Comparison of ENCODE assay signal across 15 cellular contexts in genomic region chr10:43233601-43234430, GRCh38. TPM values are rescaled to one million over a fixed set of nuclear protein-coding genes. Genes with fewer than 3 reads are reported as not detected.
DNase-seq lines count a peak whose midpoint lies in the region; ATAC-seq, FAIRE-seq and TF ChIP-seq lines count a peak whose summit lies in the region.
"Had no signal": no experiment of that assay in that cellular context is flagged by ENCODE, and none has a peak within 500 bp of the region (broad histone marks: within the 10 kb centered on the region; RNA-seq: fewer than 3 reads in every experiment).

No MANE protein-coding gene starts in this region.

- H2BK15ac ChIP-seq in IMR-90 (ENCODE audit: low read depth, low read length) (no peak overlapping the region), H1 (ENCODE audit: low read length) (no peak overlapping the region)

- H2AK5ac ChIP-seq in IMR-90 (ENCODE audit: low read depth, low read length): no peak overlapping the region
- H2AK5ac ChIP-seq in H1 (ENCODE audit: low read depth, low read length): no peak overlapping the region

- no peaks in the 10 kb centered on the region for H4K20me1 ChIP-seq in IMR-90 (ENCODE audit: insufficient read depth, low read length)
- H4K20me1 ChIP-seq in H1 (replicated peaks in 1 of 2; ENCODE audit: control insufficient read depth in 1 of 2, insufficient read depth in 2 of 2, low read length in 2 of 2): peaks cover 0 to 3% of the 10 kb centered on the region in 2 experiments
- H4K20me1 ChIP-seq in osteoblast (ENCODE audit: insufficient read depth, low read length): no peaks in the 10 kb centered on the region

- no peak overlapping the region for H3K14ac ChIP-seq in IMR-90 (replicated peaks; ENCODE audit: low read depth, low read length)
- H3K14ac ChIP-seq in H1 (ENCODE audit: insufficient read length): no peak overlapping the region

- H3K27ac ChIP-seq in IMR-90 (ENCODE audit: insufficient read depth, low read length): no peak overlapping the region
- no peak overlapping the region for H3K27ac ChIP-seq in H1 (ENCODE audit: low read depth, low read length)
- H3K27ac ChIP-seq in osteoblast (ENCODE audit: low read depth, low read length): no peak overlapping the region
- H3K27ac ChIP-seq: skin epidermis had no signal

- no peak overlapping the region for H2BK12ac ChIP-seq in H1 (ENCODE audit: low read depth, low read length)

- dilution Hi-C loops in IMR-90 (cut with HindIII; ENCODE audit: low sequenced_read_pairs, unreplicated experiment): no loop called here

- no peaks in the 10 kb centered on the region for H3K9me1 ChIP-seq in IMR-90 (ENCODE audit: insufficient read depth, low read length)

- H3K18ac ChIP-seq in IMR-90 (ENCODE audit: low read depth, low read length) (no peak overlapping the region), H1 (ENCODE audit: extremely low read depth, low read length) (no peak overlapping the region)

- H3K4me1 ChIP-seq in IMR-90 (ENCODE audit: control insufficient read depth, insufficient read depth, low read length) (no peaks in the 10 kb centered on the region), H1 (replicated peaks in 1 of 4; ENCODE audit: control insufficient read depth in 3 of 4, insufficient read depth in 4 of 4, low read length in 3 of 4) (peaks cover 0 to 12% (median 2%) of the 10 kb centered on the region in 4 experiments; a peak in 5 of 7 replicates), osteoblast (ENCODE audit: insufficient read depth, low read length) (no peaks in the 10 kb centered on the region)

- H4K5ac ChIP-seq in IMR-90 (ENCODE audit: low read depth, low read length) (no peak overlapping the region), H1 (ENCODE audit: insufficient read length, low read depth, low read length) (no peak overlapping the region)

- DNase-seq in 8988T (peak; percentile 8), IMR-90 (no peak), H1 (ENCODE audit: low read depth in 1 of 2, low spot score in 2 of 2) (no peak), osteoblast (ENCODE audit: insufficient read length, low spot score, missing footprints) (peak; percentile 73), cerebellar cortex (ENCODE audit: low spot score) (no peak), GM13977 (ENCODE audit: low spot score) (no peak)
- DNase-seq: AML-193, mammary epithelial cell, NCI-H1436, NCI-H446 had no signal

- no peak overlapping the region for H4K91ac ChIP-seq in IMR-90 (ENCODE audit: insufficient read depth, low read depth, low read length)
- H4K91ac ChIP-seq in H1 (replicated peaks; ENCODE audit: insufficient read length, low read length): no peak overlapping the region

- H3K4me3 ChIP-seq in IMR-90 (ENCODE audit: insufficient read depth, low read depth, low read length): no peak overlapping the region
- H3K4me3 ChIP-seq in H1 (ENCODE audit: extremely low read depth in 1 of 4, insufficient read depth in 2 of 4, low read depth in 3 of 4, low read length in 4 of 4): no peak overlapping the region
- H3K4me3 ChIP-seq in osteoblast (ENCODE audit: insufficient read depth, low read length): no peak overlapping the region
- H3K4me3 ChIP-seq: K562, skin epidermis had no signal

- in situ Hi-C loops in IMR-90 (cut with MboI; ENCODE audit: low sequenced_read_pairs): no loop called here
- in situ Hi-C loops in GM13977 (cut with MboI; ENCODE audit: low pct_unique_long_range_greater_than_20kb, low sequenced_read_pairs, unreplicated experiment): no loop called here

- H3K4me2 ChIP-seq in IMR-90 (ENCODE audit: low read depth, low read length) (no peak overlapping the region), H1 (ENCODE audit: insufficient read depth in 1 of 2, low read depth in 2 of 2, low read length in 2 of 2) (no peak overlapping the region), osteoblast (ENCODE audit: insufficient read depth, low read length) (no peak overlapping the region)

- intact Hi-C loops in IMR-90 (cut with micrococcal nuclease): no loop called here

- no peak for TF ChIP-seq CTCF in IMR-90 (conservative IDR thresholded peaks at IDR 0.05; ENCODE audit: low read depth, low read length)
- no peak for TF ChIP-seq CTCF in H1 (IDR thresholded peaks at IDR 0.05; ENCODE audit: control extremely low read depth in 1 of 3, insufficient read depth in 1 of 3, low read depth in 1 of 3, low read length in 3 of 3)
- no peak for TF ChIP-seq CTCF in osteoblast (IDR thresholded peaks at IDR 0.05; ENCODE audit: extremely low read depth, low read depth, low read length)
- TF ChIP-seq CTCF in GM13977 (IDR thresholded peaks at IDR 0.05; ENCODE audit: extremely low read depth, insufficient read depth, missing control alignments): no peak

- H3K36me3 ChIP-seq in IMR-90 (ENCODE audit: control insufficient read depth, insufficient read depth, low read length): no peaks in the 10 kb centered on the region
- H3K36me3 ChIP-seq in H1 (ENCODE audit: control insufficient read depth in 2 of 4, insufficient read depth in 4 of 4, low read length in 3 of 4): peaks cover 0 to 3% (median 0%) of the 10 kb centered on the region in 4 experiments; a peak in 1 of 8 replicates
- H3K36me3 ChIP-seq in osteoblast (ENCODE audit: insufficient read depth, low read length): no peaks in the 10 kb centered on the region

- H2AK9ac ChIP-seq in IMR-90 (replicated peaks; ENCODE audit: low read depth, low read length, poor library complexity): peak overlapping the region; percentile 51

- TF ChIP-seq POLR2A in IMR-90 (IDR thresholded peaks at IDR 0.05; ENCODE audit: low read depth, low read length) (no peak), H1 (IDR thresholded peaks at IDR 0.05; ENCODE audit: control extremely low read depth in 1 of 2, low read depth in 2 of 2, low read length in 2 of 2) (no peak)

- BruUV-seq in IMR-90 (replicated peaks; lab: Mats Ljungman, UMichigan): no TSS peak

- H2BK5ac ChIP-seq in IMR-90 (ENCODE audit: low read depth, low read length, poor library complexity, severe bottlenecking) (no peak overlapping the region), H1 (ENCODE audit: low read depth, low read length) (no peak overlapping the region)

- FAIRE-seq in H1 (lab: Jason Lieb, UNC): no peak
- FAIRE-seq: K562 had no signal

- H3K4ac ChIP-seq in IMR-90 (ENCODE audit: low read depth, low read length): no peak overlapping the region
- no peak overlapping the region for H3K4ac ChIP-seq in H1 (replicated peaks; ENCODE audit: insufficient read length, low read depth, low read length)

- H3K9me3 ChIP-seq in IMR-90 (ENCODE audit: control insufficient read depth, insufficient read depth, low read length): no peaks in the 10 kb centered on the region
- no peaks in the 10 kb centered on the region for H3K9me3 ChIP-seq in H1 (ENCODE audit: insufficient read depth in 2 of 2, low read depth in 1 of 2, low read length in 1 of 2)
- H3K9me3 ChIP-seq in osteoblast (ENCODE audit: low read depth, low read length): no peaks in the 10 kb centered on the region

- no peak overlapping the region for H4K8ac ChIP-seq in IMR-90 (ENCODE audit: low read depth in 2 of 2, low read length in 2 of 2)
- peak overlapping the region; percentile 36; the same call in 1 of the 2 replicates for H4K8ac ChIP-seq in H1 (ENCODE audit: extremely low read depth, insufficient read depth, low read length)

- H2BK120ac ChIP-seq in IMR-90 (ENCODE audit: low read depth, low read length) (no peak overlapping the region), H1 (replicated peaks; ENCODE audit: low read depth, low read length) (no peak overlapping the region)

- no peak overlapping the region for H2AFZ ChIP-seq in IMR-90 (replicated peaks; ENCODE audit: low read length, poor library complexity)
- no peak overlapping the region for H2AFZ ChIP-seq in H1 (ENCODE audit: low read length)
- H2AFZ ChIP-seq in osteoblast (ENCODE audit: low read length): no peak overlapping the region

- no peaks in the 10 kb centered on the region for H3K79me1 ChIP-seq in IMR-90 (ENCODE audit: low read depth in 1 of 2, low read length in 2 of 2)
- no peaks in the 10 kb centered on the region for H3K79me1 ChIP-seq in H1 (ENCODE audit: low read depth, low read length)

- H3K56ac ChIP-seq in IMR-90 (ENCODE audit: extremely low read depth, insufficient read depth, low read length) (no peak overlapping the region), H1 (replicated peaks; ENCODE audit: insufficient read length, low read depth, low read length) (no peak overlapping the region)

- peaks cover 13% of the 10 kb centered on the region for H3K23me2 ChIP-seq in H1 (ENCODE audit: low read depth, low read length)

- H3K27me3 ChIP-seq in IMR-90 (ENCODE audit: control insufficient read depth, insufficient read depth, low read length) (peaks cover 45% of the 10 kb centered on the region), H1 (replicated peaks in 1 of 4; ENCODE audit: control insufficient read depth in 3 of 4, extremely low read depth in 1 of 4, insufficient read depth in 3 of 4, low read length in 3 of 4) (peaks cover 14 to 28% (median 26%) of the 10 kb centered on the region in 4 experiments), osteoblast (ENCODE audit: insufficient read depth, low read length) (peaks cover 25% of the 10 kb centered on the region)

- H3K23ac ChIP-seq in IMR-90 (ENCODE audit: low read depth, low read length) (no peak overlapping the region), H1 (ENCODE audit: insufficient read length) (no peak overlapping the region)

- TF ChIP-seq RAD21 in IMR-90 (IDR thresholded peaks at IDR 0.05; ENCODE audit: low read length) (no peak), H1 (IDR thresholded peaks at IDR 0.05 in 1 of 2, conservative IDR thresholded peaks at IDR 0.05 in 1 of 2; ENCODE audit: low read depth in 2 of 2, low read length in 2 of 2) (no peak)

- H3K79me2 ChIP-seq in H1 (ENCODE audit: control insufficient read depth in 1 of 2, insufficient read depth in 2 of 2, low read length in 2 of 2) (no peaks in the 10 kb centered on the region), osteoblast (ENCODE audit: insufficient read depth, low read length) (no peaks in the 10 kb centered on the region)

- TF ChIP-seq EP300 in H1 (IDR thresholded peaks at IDR 0.05; ENCODE audit: borderline replicate concordance in 1 of 2, low read depth in 2 of 2, low read length in 2 of 2): no peak

- CTCF ChIA-PET in IMR-90 (lab: Yijun Ruan, JAX) (no interaction called here), H1 (lab: Charles Lee; ENCODE audit: partially characterized antibody) (interaction anchor here (1.3 to 6.9 kb wide), 4 partner anchors 13 to 29 kb away, joined by 4 to 60 read pairs (median 15); no protein-coding TSS in a partner anchor)

- 58% methylated on average over 5 of the region's 19 CpGs; no CpG with 5 or more reads in 1 of the 2 experiments for WGBS in IMR-90 (ENCODE audit: extremely low coverage in 2 of 2, insufficient read length in 1 of 2), 2 experiments
- 81% methylated on average over 18 of the region's 19 CpGs; no CpG with 5 or more reads in 1 of the 2 experiments for WGBS in H1 (ENCODE audit: extremely low coverage in 1 of 2, insufficient coverage in 1 of 2, insufficient read length in 1 of 2, insufficient replicate concordance in 2 of 2, low coverage in 1 of 2, low lambda C conversion rate in 2 of 2, missing lambda C conversion rate in 1 of 2), 2 experiments

- H2BK20ac ChIP-seq in IMR-90 (ENCODE audit: low read depth, low read length): no peak overlapping the region
- no peak overlapping the region for H2BK20ac ChIP-seq in H1 (ENCODE audit: low read length)

- no peak for ATAC-seq in IMR-90 (ENCODE audit: low read depth)
- ATAC-seq in GM21723 (IDR thresholded peaks at IDR 0.05; ENCODE audit: unreplicated experiment): no peak
- no peak for ATAC-seq in GM18517 (IDR thresholded peaks at IDR 0.05; ENCODE audit: unreplicated experiment)
- ATAC-seq: K562 had no signal

- POLR2A ChIA-PET in IMR-90 (lab: Charles Lee; ENCODE audit: unreplicated experiment) (no interaction called here), H1 (lab: Charles Lee; ENCODE audit: partially characterized antibody) (no interaction called here)

- H3K9ac ChIP-seq in IMR-90 (ENCODE audit: low read depth, low read length): no peak overlapping the region
- no peak overlapping the region for H3K9ac ChIP-seq in H1 (replicated peaks in 1 of 4; ENCODE audit: extremely low read depth in 1 of 4, low read depth in 3 of 4, low read length in 3 of 4)

RNA-seq across cellular contexts. Expression of gene RASGEF1A, which starts 33.0 kb away (rescaled TPM):
- 0.18 and 0.28 TPM in 2 replicates for total RNA-seq in IMR-90 (2012; rRNA removed)
- polyA plus RNA-seq in IMR-90 (2012; rRNA removed): 0.15 and 0.55 TPM in 2 replicates
- 0.10 and 0.29 TPM in 2 replicates for polyA plus RNA-seq in IMR-90 (2012; cell fraction: cytosol; rRNA removed)
- 0.44 and 0.64 TPM in 2 replicates for polyA plus RNA-seq in IMR-90 (2012; cell fraction: nucleus; rRNA removed; ENCODE audit: low replicate concordance)
- 13.3 and 13.4 TPM in 2 replicates for total RNA-seq in H1 (2021; fragmentation: NEBNext Ultra II Directional; extraction: Animal tissue kit (Norgen Biotek cat#: 25700))
- 25.6 and 30.7 TPM in 2 replicates for polyA plus RNA-seq in H1 (2011; rRNA removed)
- 32.7 TPM for polyA plus RNA-seq in H1 (2011; cell fraction: cytosol; rRNA removed)
- 53.0 TPM for polyA plus RNA-seq in H1 (2011; cell fraction: nucleus; rRNA removed)
- polyA plus RNA-seq in H1 (2012, experiment 1 of 2): 9.2 to 19.0 TPM (median 16.3 TPM) in 4 replicates
- 12.0 TPM for polyA plus RNA-seq in H1 (2012, experiment 2 of 2)
- polyA plus RNA-seq in H1 (2013, experiment 1 of 2): 8.6 TPM
- 7.8 TPM for polyA plus RNA-seq in H1 (2013, experiment 2 of 2)
- 27.7 and 30.0 TPM in 2 replicates for polyA minus RNA-seq in H1 (2011; rRNA and poly(A)+ RNA removed)
- polyA minus RNA-seq in H1 (2011; cell fraction: cytosol; rRNA and poly(A)+ RNA removed): 26.3 TPM
- polyA minus RNA-seq in H1 (2011; cell fraction: nucleus; rRNA and poly(A)+ RNA removed): 26.0 TPM
- total RNA-seq in osteoblast: 1.1 TPM in 1 of 2 replicates, not detected in the other
- total RNA-seq: H4 had no signal

Comparison
In these comparisons a context has a peak if more than half of its experiments do, and no peak if none do; other contexts are left out.
1. DNase-seq: peak in 8988T (single experiment) and osteoblast (single experiment); none in IMR-90 (single experiment), H1 (0 of 2), cerebellar cortex (single experiment) and GM13977 (single experiment).